ENCODE assay signal across 10 cellular contexts in genomic region chr12:68933564-68933893, GRCh38. TPM values are rescaled to one million over a fixed set of nuclear protein-coding genes. Genes with fewer than 3 reads are reported as not detected.
A peak's percentile ranks its signal among the peaks of the same experiment; 100 is the strongest.
DNase-seq lines count a peak whose midpoint lies in the region; ATAC-seq, FAIRE-seq and TF ChIP-seq lines count a peak whose summit lies in the region.
"Had no signal": no experiment of that assay in that cellular context is flagged by ENCODE, and none has a peak within 500 bp of the region (broad histone marks: within the 10 kb centered on the region; RNA-seq: fewer than 3 reads in every experiment).

No MANE protein-coding gene starts in this region.

- no peak for TF ChIP-seq EP300 in GM12878 (IDR thresholded peaks at IDR 0.05; ENCODE audit: borderline replicate concordance in 1 of 2, control insufficient read depth in 1 of 2, low read depth in 2 of 2, low read length in 2 of 2)

- no TSS peak for BruUV-seq in GM12878 (replicated peaks; lab: Mats Ljungman, UMichigan)

- H3K27ac ChIP-seq in GM12878 (ENCODE audit: control insufficient read depth, insufficient read depth) (no peak overlapping the region), keratinocyte (ENCODE audit: control insufficient read depth, insufficient read depth, low read length) (no peak overlapping the region), stomach smooth muscle (ENCODE audit: low read length) (no peak overlapping the region)
- H3K27ac ChIP-seq: 22Rv1 had no signal

- no peaks in the 10 kb centered on the region for H3K79me2 ChIP-seq in GM12878 (ENCODE audit: control insufficient read depth, insufficient read depth, low read length)
- H3K79me2 ChIP-seq in keratinocyte (ENCODE audit: control insufficient read depth, insufficient read depth, low read length) = no peaks in the 10 kb centered on the region

- no peak overlapping the region for H3K9ac ChIP-seq in GM12878 (ENCODE audit: control insufficient read depth, insufficient read depth, low read length)
- H3K9ac ChIP-seq in keratinocyte (ENCODE audit: control insufficient read depth, extremely low read depth, insufficient read depth, low read length) = no peak overlapping the region
- H3K9ac ChIP-seq in stomach smooth muscle (ENCODE audit: low read length in 2 of 2) = peak overlapping the region in 1 of 2 donors; percentile 22

- CTCF ChIA-PET in GM12878 (lab: Yijun Ruan, JAX) = no interaction called here

- RAD21 ChIA-PET in GM12878 (lab: Charles Lee; ENCODE audit: unreplicated experiment) = interaction anchor here (1.1 kb wide), 1 partner anchor 57 kb away, joined by 3 read pairs; no protein-coding TSS in a partner anchor

- FAIRE-seq in GM12878 (lab: Jason Lieb, UNC) = no peak
- no peak for FAIRE-seq in keratinocyte (lab: Jason Lieb, UNC)
- FAIRE-seq in GM12891 (lab: Jason Lieb, UNC) = no peak
- FAIRE-seq: islet of Langerhans had no signal

- TF ChIP-seq RAD21 in GM12878 (IDR thresholded peaks at IDR 0.05; ENCODE audit: insufficient read depth, low read depth, low read length) = no peak

- no peaks in the 10 kb centered on the region for H3K36me3 ChIP-seq in GM12878 (ENCODE audit: control insufficient read depth in 2 of 2, insufficient read depth in 2 of 2, low read length in 1 of 2)
- no peaks in the 10 kb centered on the region for H3K36me3 ChIP-seq in keratinocyte (ENCODE audit: control insufficient read depth in 2 of 2, extremely low read depth in 1 of 2, insufficient read depth in 2 of 2, low read length in 2 of 2)
- no peaks in the 10 kb centered on the region for H3K36me3 ChIP-seq in stomach smooth muscle (ENCODE audit: control insufficient read depth in 2 of 2, insufficient read depth in 2 of 2, low read length in 2 of 2)

- H3K27me3 ChIP-seq in GM12878 (replicated peaks in 1 of 2; ENCODE audit: control insufficient read depth in 2 of 2, insufficient read depth in 2 of 2, low read length in 1 of 2) (peaks cover 1 to 5% of the 10 kb centered on the region in 2 experiments; a peak in 3 of 4 replicates), keratinocyte (ENCODE audit: control insufficient read depth, extremely low read depth, insufficient read depth, low read length) (peaks cover 7% of the 10 kb centered on the region), stomach smooth muscle (ENCODE audit: control insufficient read depth in 1 of 2, insufficient read depth in 2 of 2, low read length in 2 of 2) (peaks cover 2 to 8% of the 10 kb centered on the region in 2 donors)

- in situ Hi-C loops in GM12878 (cut with MboI) = no loop called here

- H3K4me3 ChIP-seq in GM12878 (peak overlapping the region; percentile 63; the same call in 1 of the 2 replicates), keratinocyte (ENCODE audit: control insufficient read depth in 2 of 3, extremely low read depth in 1 of 3, insufficient read depth in 2 of 3, low read depth in 1 of 3, low read length in 3 of 3) (peak overlapping the region; percentile 32 to 65 (median 50)), stomach smooth muscle (ENCODE audit: low read length in 2 of 2) (peak overlapping the region; percentile 55 to 80)

- SMC1A ChIA-PET in GM12878 (lab: Charles Lee; ENCODE audit: uncharacterized antibody, unreplicated experiment) = interaction anchor here (2.4 kb wide), 1 partner anchor 9 kb away, joined by 6 read pairs; no protein-coding TSS in a partner anchor

- intact Hi-C loops in GM12878 (cut with micrococcal nuclease; ENCODE audit: unreplicated experiment) = no loop called here

- H3K4me2 ChIP-seq in GM12878 (ENCODE audit: control insufficient read depth, insufficient read depth) (peak overlapping the region; percentile 75), keratinocyte (ENCODE audit: control insufficient read depth, extremely low read depth, insufficient read depth, low read depth, low read length) (peak overlapping the region; percentile 79)

- H2AFZ ChIP-seq in GM12878 (ENCODE audit: control insufficient read depth, low read depth, low read length) = no peak overlapping the region; the same call in 1 of the 2 replicates
- peak overlapping the region; percentile 65 for H2AFZ ChIP-seq in keratinocyte (ENCODE audit: control insufficient read depth, low read length)

- ATAC-seq in GM12878 = no peak

- H4K20me1 ChIP-seq in GM12878 (ENCODE audit: control insufficient read depth, insufficient read depth) (no peaks in the 10 kb centered on the region), keratinocyte (ENCODE audit: control insufficient read depth, extremely low read depth, insufficient read depth, low read length) (no peaks in the 10 kb centered on the region)

- no peak for TF ChIP-seq CTCF in GM12878 (IDR thresholded peaks at IDR 0.05 in 2 of 3, conservative IDR thresholded peaks at IDR 0.05 in 1 of 3; ENCODE audit: control insufficient read depth in 2 of 3, extremely low read depth in 1 of 3, insufficient read depth in 1 of 3, low read depth in 3 of 3, low read length in 3 of 3)
- TF ChIP-seq CTCF in keratinocyte (optimal IDR thresholded peaks at IDR 0.05 in 1 of 3, IDR thresholded peaks at IDR 0.05 in 1 of 3, conservative IDR thresholded peaks at IDR 0.05 in 1 of 3; ENCODE audit: extremely low read depth in 1 of 3, insufficient read depth in 2 of 3, low read length in 3 of 3) = no peak

- peaks cover 1% of the 10 kb centered on the region; the same call in 1 of the 3 replicates for H3K9me3 ChIP-seq in GM12878 (replicated peaks; ENCODE audit: control insufficient read depth, insufficient read depth, low read length)
- H3K9me3 ChIP-seq in keratinocyte (ENCODE audit: control insufficient read depth, low read depth, low read length) = no peaks in the 10 kb centered on the region
- no peaks in the 10 kb centered on the region for H3K9me3 ChIP-seq in stomach smooth muscle (ENCODE audit: control insufficient read depth in 2 of 2, low read length in 2 of 2)

- POLR2A ChIA-PET in GM12878 (lab: Charles Lee) = no interaction called here

- TF ChIP-seq POLR2A in GM12878 (IDR thresholded peaks at IDR 0.05; ENCODE audit: low read depth, low read length) = no peak
- no peak for TF ChIP-seq POLR2A in GM12891 (IDR thresholded peaks at IDR 0.05; ENCODE audit: low read depth, low read length)

- 35% methylated on average over 25 of the region's 25 CpGs for WGBS in GM12878 (ENCODE audit: insufficient coverage, insufficient replicate concordance, low lambda C conversion rate, missing lambda C conversion rate)

- peak; percentile 49 for DNase-seq in DMS 273 (lab: John Stamatoyannopoulos, UW; ENCODE audit: unreplicated experiment)
- DNase-seq in DMS 273 treated with DMSO at 0.1 percent for 48 hours (lab: John Stamatoyannopoulos, UW) = no peak
- DNase-seq in GM12878 (ENCODE audit: low read depth, low spot score) = no peak
- DNase-seq in keratinocyte (ENCODE audit: low read depth, low spot score) = no peak
- DNase-seq in stimulated activated naive CD4-positive, alpha-beta T cell (lab: John Stamatoyannopoulos, UW) = no peak
- no peak for DNase-seq in GM12891 (ENCODE audit: insufficient read length, low spot score)
- no peak for DNase-seq in stimulated activated CD4-positive, alpha-beta T cell treated with anti-CD3 and anti-CD28 coated beads, Interleukin-15, amount 100 ng/mL, for 24 hours

- H3K4me1 ChIP-seq in GM12878 (ENCODE audit: control insufficient read depth, insufficient read depth, low read length) = peaks cover 13% of the 10 kb centered on the region
- no peaks in the 10 kb centered on the region for H3K4me1 ChIP-seq in keratinocyte (ENCODE audit: control insufficient read depth, extremely low read depth, insufficient read depth, low read length)
- peaks cover 11% of the 10 kb centered on the region for H3K4me1 ChIP-seq in stomach smooth muscle (ENCODE audit: control insufficient read depth, insufficient read depth, low read length)

- dilution Hi-C loops in keratinocyte (cut with MboI; ENCODE audit: extremely low pct_ligation_motif_present, low sequenced_read_pairs) = no loop called here

- no peaks in the 10 kb centered on the region for H3K9me1 ChIP-seq in keratinocyte (ENCODE audit: control insufficient read depth, extremely low read depth, insufficient read depth, low read length)

TF ChIP-seq in GM12878, 131 proteins besides CTCF, POLR2A, EP300 and RAD21 (continues in another document):
- no peak for TF ChIP-seq TAF1 (IDR thresholded peaks at IDR 0.05; ENCODE audit: borderline replicate concordance, low read depth, low read length)

TF ChIP-seq in GM12891, 5 proteins besides CTCF, POLR2A, EP300 and RAD21:
- TF ChIP-seq PAX5 (IDR thresholded peaks at IDR 0.05; ENCODE audit: insufficient read depth, low read length, severe bottlenecking) = no peak
- TF ChIP-seq TAF1 (IDR thresholded peaks at IDR 0.05; ENCODE audit: low read depth, low read length) = no peak
- no peak for TF ChIP-seq POU2F2 (IDR thresholded peaks at IDR 0.05; ENCODE audit: low read depth, low read length)
- no peak for TF ChIP-seq SPI1 (IDR thresholded peaks at IDR 0.05; ENCODE audit: low read depth, low read length)
- no peak for TF ChIP-seq POLR2AphosphoS5 (IDR thresholded peaks at IDR 0.05; ENCODE audit: low read depth, low read length)

RNA-seq across cellular contexts. Expression of gene CPM, which starts 0.6 kb away (rescaled TPM):
- total RNA-seq in GM12878 (2013; cell fraction: nucleolus; rRNA removed) = 1.4 and 2.4 TPM in 2 replicates
- total RNA-seq in GM12878 (2014; rRNA removed) = 0.06 and 0.49 TPM in 2 replicates
- 0.18 and 0.23 TPM in 2 replicates for total RNA-seq in GM12878 (2014; rRNA removed; fragmentation: Illumina TruSeq; extraction: Trizol)
- total RNA-seq in GM12878 (2021) = 0.29 and 0.80 TPM in 2 replicates
- polyA plus RNA-seq in GM12878 (2011; ENCODE audit: low read depth) = 0.08 TPM
- 1.3 and 1.7 TPM in 2 replicates for polyA plus RNA-seq in GM12878 (2011; rRNA removed)
- 0.82 and 1.3 TPM in 2 replicates for polyA plus RNA-seq in GM12878 (2011; cell fraction: cytosol; rRNA removed)
- polyA plus RNA-seq in GM12878 (2011; cell fraction: nucleus; rRNA removed) = 0.13 and 0.25 TPM in 2 replicates
- 0.07 and 0.22 TPM in 2 replicates for polyA plus RNA-seq in GM12878 (2012)
- 0.29 and 0.44 TPM in 2 replicates for polyA plus RNA-seq in GM12878 (2014; fragmentation: Illumina TruSeq; extraction: Trizol)
- under 1 TPM; 0.31 to 0.38 TPM for polyA plus RNA-seq in GM12878 (2014; fragmentation: Nextera tagmentation; extraction: Ambion mirVana)
- 0.05 and 0.60 TPM in 2 replicates for polyA plus RNA-seq in GM12878 (2014; rRNA removed)
- under 1 TPM; 0.25 to 0.88 TPM for polyA plus RNA-seq in GM12878 (2016; fragmentation: Nextera tagmentation; extraction: Ambion mirVana)
- polyA minus RNA-seq in GM12878 (2011; rRNA and poly(A)+ RNA removed) = 0.52 and 1.1 TPM in 2 replicates
- polyA minus RNA-seq in GM12878 (2011; cell fraction: cytosol; rRNA and poly(A)+ RNA removed) = 1.3 and 5.7 TPM in 2 replicates
- polyA minus RNA-seq in GM12878 (2011; cell fraction: nucleus; rRNA and poly(A)+ RNA removed) = 0.24 and 0.29 TPM in 2 replicates
- polyA plus RNA-seq in keratinocyte = 1.3 to 2.7 TPM (median 2.5 TPM) in 3 replicates
- polyA plus RNA-seq in keratinocyte (2011; ENCODE audit: low read depth) = 8.7 TPM
- polyA plus RNA-seq in keratinocyte (2011; cell fraction: cytosol; rRNA removed) = 2.0 and 2.5 TPM in 2 replicates
- 1.9 and 2.1 TPM in 2 replicates for polyA plus RNA-seq in keratinocyte (2011; cell fraction: nucleus; rRNA removed)
- polyA plus RNA-seq in keratinocyte (2012; ENCODE audit: low replicate concordance) = 1.6 and 6.1 TPM in 2 replicates
- 1.5 to 3.6 TPM (median 2.1 TPM) in 3 replicates for polyA minus RNA-seq in keratinocyte
- polyA minus RNA-seq in keratinocyte (2011; cell fraction: cytosol; rRNA and poly(A)+ RNA removed) = 3.3 TPM
- polyA minus RNA-seq in keratinocyte (2011; cell fraction: nucleus; rRNA and poly(A)+ RNA removed) = 1.5 and 1.6 TPM in 2 replicates
- 0.85 TPM for polyA plus RNA-seq in GM12891 (2012; ENCODE audit: low read depth, missing spikeins)
